In the genomic region with DNA sequence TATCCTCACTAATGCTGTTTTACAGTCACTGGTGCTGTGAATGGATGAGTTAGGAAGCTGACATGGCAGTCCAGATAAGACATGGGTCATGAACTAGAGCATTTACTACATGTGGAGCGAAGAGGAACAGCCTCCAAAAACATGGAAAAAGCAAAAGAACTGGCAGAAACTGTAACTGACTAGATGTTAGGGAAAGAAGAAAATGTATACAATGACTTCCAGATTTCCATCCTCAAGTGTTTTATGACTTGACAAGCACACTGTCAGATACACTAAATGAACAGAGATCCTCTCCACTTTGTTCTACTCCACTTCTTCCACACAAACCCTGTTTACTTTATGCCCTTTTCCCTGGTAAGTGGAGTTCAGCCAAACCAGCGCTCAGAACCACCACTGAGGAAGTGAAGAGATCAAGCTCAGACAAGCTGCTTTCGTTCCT, we compare ENCODE assay signal across 1 cellular context.
TF ChIP-seq lines count a peak whose summit lies in the region.

No MANE protein-coding gene starts in this region.

TF ChIP-seq in GM12878, 131 proteins besides CTCF, POLR2A, EP300 and RAD21:
- TF ChIP-seq MXI1 (IDR thresholded peaks at IDR 0.05; ENCODE audit: low read depth, low read length) (no peak), MTA2 (IDR thresholded peaks at IDR 0.05; ENCODE audit: low read depth) (no peak), CBX3 (IDR thresholded peaks at IDR 0.05; ENCODE audit: borderline replicate concordance, low read depth) (no peak), SUPT20H (IDR thresholded peaks at IDR 0.05; ENCODE audit: borderline replicate concordance, control insufficient read depth, low read depth, low read length) (no peak), TCF7 (IDR thresholded peaks at IDR 0.05; ENCODE audit: borderline replicate concordance) (no peak), ETV6 (conservative IDR thresholded peaks at IDR 0.05 in 1 of 2, IDR thresholded peaks at IDR 0.05 in 1 of 2; ENCODE audit: borderline replicate concordance in 1 of 2, low read depth in 1 of 2) (no peak), BCL11A (IDR thresholded peaks at IDR 0.05; ENCODE audit: low read depth, low read length) (no peak), BHLHE40 (IDR thresholded peaks at IDR 0.05; ENCODE audit: borderline replicate concordance in 1 of 2, low read depth in 2 of 2, low read length in 1 of 2) (no peak), LARP7 (IDR thresholded peaks at IDR 0.05) (no peak), HDAC2 (IDR thresholded peaks at IDR 0.05) (no peak)
- TF ChIP-seq, protein P1, sequence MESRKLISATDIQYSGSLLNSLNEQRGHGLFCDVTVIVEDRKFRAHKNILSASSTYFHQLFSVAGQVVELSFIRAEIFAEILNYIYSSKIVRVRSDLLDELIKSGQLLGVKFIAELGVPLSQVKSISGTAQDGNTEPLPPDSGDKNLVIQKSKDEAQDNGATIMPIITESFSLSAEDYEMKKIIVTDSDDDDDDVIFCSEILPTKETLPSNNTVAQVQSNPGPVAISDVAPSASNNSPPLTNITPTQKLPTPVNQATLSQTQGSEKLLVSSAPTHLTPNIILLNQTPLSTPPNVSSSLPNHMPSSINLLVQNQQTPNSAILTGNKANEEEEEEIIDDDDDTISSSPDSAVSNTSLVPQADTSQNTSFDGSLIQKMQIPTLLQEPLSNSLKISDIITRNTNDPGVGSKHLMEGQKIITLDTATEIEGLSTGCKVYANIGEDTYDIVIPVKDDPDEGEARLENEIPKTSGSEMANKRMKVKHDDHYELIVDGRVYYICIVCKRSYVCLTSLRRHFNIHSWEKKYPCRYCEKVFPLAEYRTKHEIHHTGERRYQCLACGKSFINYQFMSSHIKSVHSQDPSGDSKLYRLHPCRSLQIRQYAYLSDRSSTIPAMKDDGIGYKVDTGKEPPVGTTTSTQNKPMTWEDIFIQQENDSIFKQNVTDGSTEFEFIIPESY (IDR thresholded peaks at IDR 0.05), result no peak
